ENCODE assay signal across 16 cellular contexts in the genomic region with DNA sequence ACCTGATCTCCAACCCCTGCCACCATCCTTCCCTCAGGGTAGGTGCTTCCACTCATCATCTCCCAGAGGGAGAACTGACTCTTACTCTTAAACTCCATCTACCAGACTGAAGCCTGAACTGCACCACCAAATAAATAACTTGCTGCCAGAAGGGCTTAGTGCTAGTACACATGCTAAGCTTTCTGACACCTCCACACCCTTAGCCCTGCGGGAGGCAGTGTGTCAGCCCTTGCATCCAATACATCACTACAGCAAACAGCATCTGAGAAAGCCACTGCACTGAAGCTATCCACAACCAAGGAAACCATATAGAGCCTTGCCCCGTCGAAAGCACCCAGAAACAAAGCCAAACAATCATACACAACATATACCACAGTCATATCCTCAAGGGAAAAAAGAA.
A peak's percentile ranks its signal among the peaks of the same experiment; 100 is the strongest.
DNase-seq lines count a peak whose midpoint lies in the region; ATAC-seq and TF ChIP-seq lines count a peak whose summit lies in the region.
"Had no signal": no experiment of that assay in that cellular context is flagged by ENCODE, and none has a peak within 500 bp of the region (broad histone marks: within the 10 kb centered on the region; RNA-seq: fewer than 3 reads in every experiment).

No MANE protein-coding gene starts in this region.

- intact Hi-C loops in A673 (cut with micrococcal nuclease; ENCODE audit: unreplicated experiment): no loop called here

- ATAC-seq in stimulated activated effector memory CD8-positive, alpha-beta T cell treated with anti-CD3 and anti-CD28 coated beads, Interleukin-12 subunit alpha, Interleukin-12 subunit beta, amount 100 ng/mL, for 72 hours: no peak
- ATAC-seq: GM12878 had no signal

- H3K27me3 ChIP-seq in endodermal cell (ENCODE audit: control insufficient read depth, insufficient read depth, low read length, poor library complexity, severe bottlenecking): no peaks in the 10 kb centered on the region
- H3K27me3 ChIP-seq in mesendoderm (ENCODE audit: insufficient read depth, low read length, poor library complexity): no peaks in the 10 kb centered on the region
- no peaks in the 10 kb centered on the region for H3K27me3 ChIP-seq in A673 (replicated peaks; ENCODE audit: insufficient read depth, low read depth, low read length, poor library complexity)

- WGBS in endodermal cell (ENCODE audit: insufficient coverage in 1 of 2, insufficient read length in 1 of 2), 2 experiments: 80% methylated on average over 1 of the region's 3 CpGs; no CpG with 5 or more reads in 1 of the 2 experiments
- WGBS in mesendoderm (ENCODE audit: extremely low coverage, insufficient coverage, low lambda C conversion rate): no CpG with 5 or more reads among the region's 3 CpGs

- H3K79me1 ChIP-seq in mesendoderm (ENCODE audit: low read length): no peaks in the 10 kb centered on the region

- no peak overlapping the region for H3K18ac ChIP-seq in mesendoderm (ENCODE audit: low read length)

- no peak overlapping the region for H3K56ac ChIP-seq in mesendoderm (ENCODE audit: low read length)

- H2AK5ac ChIP-seq in mesendoderm (ENCODE audit: low read length): no peak overlapping the region

- H4K8ac ChIP-seq in mesendoderm (ENCODE audit: low read depth, low read length): no peak overlapping the region

- H3K27ac Mint-ChIP-seq in activated naive CD4-positive, alpha-beta T cell treated with anti-CD3 and anti-CD28 coated beads, Interleukin-2, amount 10 ng/mL, durations not matched to agents 7 days and 5 days: peak overlapping the region; percentile 16
- no peak overlapping the region for H3K27ac Mint-ChIP-seq in endodermal cell
- peak overlapping the region; percentile 32 for H3K27ac Mint-ChIP-seq in stimulated activated effector memory CD8-positive, alpha-beta T cell treated with anti-CD3 and anti-CD28 coated beads, Interleukin-12 subunit alpha, Interleukin-12 subunit beta, amount 100 ng/mL, for 72 hours
- H3K27ac Mint-ChIP-seq: CD8-positive, alpha-beta memory T cell had no signal

- no peak overlapping the region for H2BK5ac ChIP-seq in mesendoderm (ENCODE audit: low read length)

- H2BK15ac ChIP-seq in mesendoderm (replicated peaks; ENCODE audit: low read depth): no peak overlapping the region

- POLR2A ChIA-PET in A673 (lab: Charles Lee; ENCODE audit: low non-redundant PET): no interaction called here

- TF ChIP-seq CTCF in endodermal cell (conservative IDR thresholded peaks at IDR 0.05) (peak; percentile 42), A673 (conservative IDR thresholded peaks at IDR 0.05; ENCODE audit: low read depth, low read length) (no peak), GM13977 (IDR thresholded peaks at IDR 0.05; ENCODE audit: extremely low read depth, insufficient read depth, missing control alignments) (no peak)

- H3K4me1 ChIP-seq in endodermal cell (ENCODE audit: control insufficient read depth, insufficient read depth, low read length) (no peaks in the 10 kb centered on the region), mesendoderm (ENCODE audit: control insufficient read depth, low read depth, low read length) (no peaks in the 10 kb centered on the region), A673 (ENCODE audit: insufficient read depth, low read length, poor library complexity, severe bottlenecking) (no peaks in the 10 kb centered on the region)
- H3K4me1 ChIP-seq: BLaER1, Caco-2 had no signal

- H3K79me2 ChIP-seq in mesendoderm (ENCODE audit: control insufficient read depth, insufficient read depth, low read length): no peaks in the 10 kb centered on the region

- peaks cover 10% of the 10 kb centered on the region for H3K9me3 Mint-ChIP-seq in activated naive CD4-positive, alpha-beta T cell treated with anti-CD3 and anti-CD28 coated beads, Interleukin-2, amount 10 ng/mL, durations not matched to agents 7 days and 5 days
- peaks cover 27% of the 10 kb centered on the region for H3K9me3 Mint-ChIP-seq in endodermal cell
- H3K9me3 Mint-ChIP-seq in stimulated activated effector memory CD8-positive, alpha-beta T cell treated with anti-CD3 and anti-CD28 coated beads, Interleukin-12 subunit alpha, Interleukin-12 subunit beta, amount 100 ng/mL, for 72 hours: no peaks in the 10 kb centered on the region
- H3K9me3 Mint-ChIP-seq: CD8-positive, alpha-beta memory T cell had no signal

- no peak overlapping the region for H2BK120ac ChIP-seq in mesendoderm (ENCODE audit: low read depth, low read length)

- no TSS peak for BruUV-seq in A673 (replicated peaks; lab: Mats Ljungman, UMichigan)

- in situ Hi-C loops in GM13977 (cut with MboI; ENCODE audit: low pct_unique_long_range_greater_than_20kb, low sequenced_read_pairs, unreplicated experiment): no loop called here

- no peak overlapping the region for H4K5ac ChIP-seq in mesendoderm (ENCODE audit: low read length)

- no peak overlapping the region for H3K4me3 ChIP-seq in endodermal cell (ENCODE audit: low read length)
- H3K4me3 ChIP-seq in mesendoderm (ENCODE audit: low read length): no peak overlapping the region
- H3K4me3 ChIP-seq in A673 (ENCODE audit: low read depth, low read length, poor library complexity, severe bottlenecking): no peak overlapping the region
- H3K4me3 ChIP-seq: BLaER1, GM12878, HAP-1 had no signal

- H3K4me3 Mint-ChIP-seq in activated naive CD4-positive, alpha-beta T cell treated with anti-CD3 and anti-CD28 coated beads, Interleukin-2, amount 10 ng/mL, durations not matched to agents 7 days and 5 days: no peak overlapping the region
- H3K4me3 Mint-ChIP-seq in endodermal cell: no peak overlapping the region
- no peak overlapping the region for H3K4me3 Mint-ChIP-seq in stimulated activated effector memory CD8-positive, alpha-beta T cell treated with anti-CD3 and anti-CD28 coated beads, Interleukin-12 subunit alpha, Interleukin-12 subunit beta, amount 100 ng/mL, for 72 hours
- H3K4me3 Mint-ChIP-seq: CD8-positive, alpha-beta memory T cell had no signal

- no peaks in the 10 kb centered on the region for H3K4me1 Mint-ChIP-seq in activated naive CD4-positive, alpha-beta T cell treated with anti-CD3 and anti-CD28 coated beads, Interleukin-2, amount 10 ng/mL, durations not matched to agents 7 days and 5 days
- H3K4me1 Mint-ChIP-seq in endodermal cell: peaks cover 10% of the 10 kb centered on the region
- H3K4me1 Mint-ChIP-seq in stimulated activated effector memory CD8-positive, alpha-beta T cell treated with anti-CD3 and anti-CD28 coated beads, Interleukin-12 subunit alpha, Interleukin-12 subunit beta, amount 100 ng/mL, for 72 hours: no peaks in the 10 kb centered on the region

- no peak overlapping the region for H3K4me2 ChIP-seq in mesendoderm (ENCODE audit: low read length)
- H3K4me2 ChIP-seq: BLaER1 had no signal

- CTCF ChIA-PET in activated naive CD4-positive, alpha-beta T cell treated with anti-CD3 and anti-CD28 coated beads, Interleukin-2, amount 10 ng/mL, durations not matched to agents 7 days and 5 days (lab: Charles Lee): no interaction called here
- CTCF ChIA-PET in A673 (lab: Charles Lee): interaction anchor here (0.6 kb wide), 1 partner anchor 157 kb away, joined by 4 read pairs; no protein-coding TSS in a partner anchor

- H3K9me3 ChIP-seq in endodermal cell (ENCODE audit: control insufficient read depth, low read length): peaks cover 9% of the 10 kb centered on the region
- H3K9me3 ChIP-seq in A673 (ENCODE audit: low read depth, low read length, poor library complexity, severe bottlenecking): peaks cover 6% of the 10 kb centered on the region
- H3K9me3 ChIP-seq: Caco-2 had no signal

- peaks cover 7% of the 10 kb centered on the region for H3K36me3 ChIP-seq in endodermal cell (ENCODE audit: control insufficient read depth, insufficient read depth, low read length)
- H3K36me3 ChIP-seq in mesendoderm (ENCODE audit: control insufficient read depth, insufficient read depth, low read length): no peaks in the 10 kb centered on the region
- peaks cover 32% of the 10 kb centered on the region for H3K36me3 ChIP-seq in A673 (ENCODE audit: insufficient read depth, low read length, poor library complexity, severe bottlenecking)

- H3K27me3 Mint-ChIP-seq in activated naive CD4-positive, alpha-beta T cell treated with anti-CD3 and anti-CD28 coated beads, Interleukin-2, amount 10 ng/mL, durations not matched to agents 7 days and 5 days: no peaks in the 10 kb centered on the region
- no peaks in the 10 kb centered on the region for H3K27me3 Mint-ChIP-seq in endodermal cell (ENCODE audit: insufficient read depth)

- H3K23ac ChIP-seq in mesendoderm (ENCODE audit: low read length): no peak overlapping the region

- no peak overlapping the region for H3K27ac ChIP-seq in endodermal cell (ENCODE audit: low read depth, low read length)
- H3K27ac ChIP-seq in mesendoderm (ENCODE audit: low read depth, low read length): no peak overlapping the region
- H3K27ac ChIP-seq in A673 (ENCODE audit: low read depth, low read length, poor library complexity, severe bottlenecking): no peak overlapping the region
- H3K27ac ChIP-seq: 22Rv1, BLaER1 had no signal

- H3K9ac ChIP-seq in endodermal cell (ENCODE audit: extremely low read depth, low read length, poor library complexity, severe bottlenecking) (no peak overlapping the region), mesendoderm (ENCODE audit: low read length) (no peak overlapping the region)
- H3K9ac ChIP-seq: BLaER1 had no signal

- H3K36me3 Mint-ChIP-seq in activated naive CD4-positive, alpha-beta T cell treated with anti-CD3 and anti-CD28 coated beads, Interleukin-2, amount 10 ng/mL, durations not matched to agents 7 days and 5 days: peaks cover 45% of the 10 kb centered on the region
- H3K36me3 Mint-ChIP-seq in endodermal cell (ENCODE audit: low read depth): peaks cover 89% of the 10 kb centered on the region
- H3K36me3 Mint-ChIP-seq in stimulated activated effector memory CD8-positive, alpha-beta T cell treated with anti-CD3 and anti-CD28 coated beads, Interleukin-12 subunit alpha, Interleukin-12 subunit beta, amount 100 ng/mL, for 72 hours: peaks cover 13% of the 10 kb centered on the region

- no peak for DNase-seq in activated naive CD4-positive, alpha-beta T cell treated with anti-CD3 and anti-CD28 coated beads, Interleukin-2, amount 10 ng/mL, durations not matched to agents 7 days and 5 days
- DNase-seq in activated naive CD4-positive, alpha-beta T cell treated with Interleukin-2 at 50 U/mL for 16 hours: no peak
- DNase-seq in endodermal cell: no peak
- peak; percentile 32 for DNase-seq in mesendoderm
- DNase-seq in stimulated activated effector memory CD8-positive, alpha-beta T cell treated with anti-CD3 and anti-CD28 coated beads, Interleukin-12 subunit alpha, Interleukin-12 subunit beta, amount 100 ng/mL, for 72 hours (ENCODE audit: low spot score in 2 of 2): no peak
- no peak for DNase-seq in A673 (ENCODE audit: low spot score)
- DNase-seq in GM13977 (ENCODE audit: low spot score): no peak
- no peak for DNase-seq in hippocampal formation (lab: John Stamatoyannopoulos, UW)
- DNase-seq: AML-193; Caco-2; CD8-positive, alpha-beta memory T cell; DMS 273 treated with DMSO at 0.1 percent for 48 hours had no signal

- no peak overlapping the region for H3K4ac ChIP-seq in mesendoderm (ENCODE audit: low read depth, low read length)
